ENCODE assay signal across 36 cellular contexts in genomic region chr5:151829370-151829769, GRCh38.
"Had no signal": no experiment of that assay in that cellular context is flagged by ENCODE, and none has a peak within 500 bp of the region (broad histone marks: within the 10 kb centered on the region; RNA-seq: fewer than 3 reads in every experiment).

No MANE protein-coding gene starts in this region.

- H3K27ac Mint-ChIP-seq: activated naive CD4-positive, alpha-beta T cell treated with anti-CD3 and anti-CD28 coated beads for 36 hours; activated naive CD4-positive, alpha-beta T cell treated with anti-CD3 and anti-CD28 coated beads, Interleukin-2, amount 10 ng/mL, durations not matched to agents 7 days and 5 days; activated naive CD4-positive, alpha-beta T cell treated with anti-CD3 and anti-CD28 coated beads, Interleukin-2, amount 50 U/mL, for 24 hours; activated naive CD8-positive, alpha-beta T cell; activated naive CD8-positive, alpha-beta T cell treated with anti-CD3 and anti-CD28 coated beads for 36 hours; activated naive CD8-positive, alpha-beta T cell treated with anti-CD3 and anti-CD28 coated beads, Interleukin-2, amount 10 ng/mL, durations not matched to agents 7 days and 5 days; activated naive CD8-positive, alpha-beta T cell treated with anti-CD3 and anti-CD28 coated beads, Interleukin-2, amount 50 U/mL, for 24 hours; activated T-cell treated with anti-CD3 and anti-CD28 coated beads, Interleukin-2, amount 50 U/mL, for 24 hours; activated T-cell treated with anti-CD3 and anti-CD28 coated beads, Interleukin-2, amount 50 U/mL, for 72 hours; activated T-helper 1 cell treated with anti-CD3 and anti-CD28 coated beads, Interleukin-12 subunit alpha, Interleukin-12 subunit beta, Interleukin-2, Interleukin-4 antibody, amounts not matched to agents 30 ng/mL and 10 ng/mL and 1 ng/mL, durations not matched to agents 14 hours and 24 hours and 36 hours; activated T-helper 17 cell treated with anti-CD3 and anti-CD28 coated beads, Interleukin-2, amount 50 U/mL, for 72 hours; activated T-helper 2 cell treated with anti-CD3 and anti-CD28 coated beads, Interferon-gamma antibody, Interleukin-2, Interleukin-4, amounts not matched to agents 10 μg/mL and 5 μg/mL and 100 μg/mL, durations not matched to agents 14 hours and 24 hours and 36 hours had no signal

- H3K27ac ChIP-seq: adrenal gland, ascending aorta, body of pancreas, brain microvascular endothelial cell, breast epithelium, cardiac muscle cell had no signal

- H3K4me3 Mint-ChIP-seq: activated naive CD4-positive, alpha-beta T cell treated with anti-CD3 and anti-CD28 coated beads for 36 hours; activated naive CD4-positive, alpha-beta T cell treated with anti-CD3 and anti-CD28 coated beads, Interleukin-2, amount 10 ng/mL, durations not matched to agents 7 days and 5 days; activated naive CD4-positive, alpha-beta T cell treated with anti-CD3 and anti-CD28 coated beads, Interleukin-2, amount 50 U/mL, for 24 hours; activated naive CD8-positive, alpha-beta T cell; activated naive CD8-positive, alpha-beta T cell treated with anti-CD3 and anti-CD28 coated beads for 36 hours; activated naive CD8-positive, alpha-beta T cell treated with anti-CD3 and anti-CD28 coated beads, Interleukin-2, amount 10 ng/mL, durations not matched to agents 7 days and 5 days; activated naive CD8-positive, alpha-beta T cell treated with anti-CD3 and anti-CD28 coated beads, Interleukin-2, amount 50 U/mL, for 24 hours; activated T-cell treated with anti-CD3 and anti-CD28 coated beads, Interleukin-2, amount 50 U/mL, for 24 hours; activated T-cell treated with anti-CD3 and anti-CD28 coated beads, Interleukin-2, amount 50 U/mL, for 4 hours; activated T-cell treated with anti-CD3 and anti-CD28 coated beads, Interleukin-2, amount 50 U/mL, for 72 hours; activated T-helper 1 cell treated with anti-CD3 and anti-CD28 coated beads, Interleukin-12 subunit alpha, Interleukin-12 subunit beta, Interleukin-2, Interleukin-4 antibody, amounts not matched to agents 30 ng/mL and 10 ng/mL and 1 ng/mL, durations not matched to agents 14 hours and 24 hours and 36 hours; brain; central memory CD8-positive, alpha-beta T cell had no signal

- H3K4me1 Mint-ChIP-seq: activated naive CD8-positive, alpha-beta T cell treated with anti-CD3 and anti-CD28 coated beads, Interleukin-2, amount 10 ng/mL, durations not matched to agents 7 days and 5 days had no signal

- H3K4me1 ChIP-seq: adrenal gland, ascending aorta, body of pancreas, breast epithelium had no signal

- H3K27me3 Mint-ChIP-seq: activated naive CD4-positive, alpha-beta T cell treated with anti-CD3 and anti-CD28 coated beads, Interleukin-2, amount 10 ng/mL, durations not matched to agents 7 days and 5 days; activated naive CD4-positive, alpha-beta T cell treated with anti-CD3 and anti-CD28 coated beads, Interleukin-2, amount 50 U/mL, for 24 hours; activated naive CD8-positive, alpha-beta T cell; activated naive CD8-positive, alpha-beta T cell treated with anti-CD3 and anti-CD28 coated beads for 36 hours; activated naive CD8-positive, alpha-beta T cell treated with anti-CD3 and anti-CD28 coated beads, Interleukin-2, amount 10 ng/mL, durations not matched to agents 7 days and 5 days; activated naive CD8-positive, alpha-beta T cell treated with anti-CD3 and anti-CD28 coated beads, Interleukin-2, amount 50 U/mL, for 24 hours; activated T-cell treated with anti-CD3 and anti-CD28 coated beads, Interleukin-2, amount 50 U/mL, for 24 hours; activated T-helper 17 cell treated with anti-CD3 and anti-CD28 coated beads, Interleukin-2, amount 50 U/mL, for 72 hours; brain; central memory CD8-positive, alpha-beta T cell had no signal

- DNase-seq: activated effector memory CD4-positive, alpha-beta T cell treated with anti-CD3 and anti-CD28 coated beads, Interleukin-2, amount 50 U/mL, for 16 hours; activated effector memory CD4-positive, alpha-beta T cell treated with Interleukin-2 at 50 U/mL for 16 hours; activated gamma-delta T cell; activated gamma-delta T cell treated with Interleukin-2 at 50 U/mL for 16 hours; activated naive CD4-positive, alpha-beta T cell; activated naive CD4-positive, alpha-beta T cell treated with anti-CD3 and anti-CD28 coated beads for 36 hours; activated naive CD4-positive, alpha-beta T cell treated with anti-CD3 and anti-CD28 coated beads, Interleukin-2, amount 10 ng/mL, durations not matched to agents 7 days and 5 days; activated naive CD4-positive, alpha-beta T cell treated with anti-CD3 and anti-CD28 coated beads, Interleukin-2, amount 50 U/mL, for 16 hours; activated naive CD4-positive, alpha-beta T cell treated with Interleukin-2 at 50 U/mL for 16 hours; activated naive CD8-positive, alpha-beta T cell treated with anti-CD3 and anti-CD28 coated beads for 36 hours; activated naive CD8-positive, alpha-beta T cell treated with anti-CD3 and anti-CD28 coated beads, Interleukin-2, amount 10 ng/mL, durations not matched to agents 7 days and 5 days; activated naive CD8-positive, alpha-beta T cell treated with anti-CD3 and anti-CD28 coated beads, Interleukin-2, amount 50 U/mL, for 24 hours; activated T-cell treated with anti-CD3 and anti-CD28 coated beads, Interleukin-2, amount 50 U/mL, for 24 hours; activated T-cell treated with anti-CD3 and anti-CD28 coated beads, Interleukin-2, amount 50 U/mL, for 4 hours; activated T-cell treated with anti-CD3 and anti-CD28 coated beads, Interleukin-2, amount 50 U/mL, for 48 hours; activated T-cell treated with anti-CD3 and anti-CD28 coated beads, Interleukin-2, amount 50 U/mL, for 72 hours; adrenal gland; amniotic stem cell; amygdala; anterior cingulate cortex; aorta; body of pancreas; brain microvascular endothelial cell; caudate nucleus; central memory CD4-positive, alpha-beta T cell; cerebellar nuclear complex had no signal

- H3K4me3 ChIP-seq: adrenal gland, ascending aorta, body of pancreas, breast epithelium, cardiac muscle cell had no signal

- H3K36me3 ChIP-seq: adrenal gland, ascending aorta, brain microvascular endothelial cell, breast epithelium, cardiac muscle cell had no signal

- H3K27me3 ChIP-seq: adrenal gland, ascending aorta, body of pancreas, brain microvascular endothelial cell, breast epithelium, cardiac muscle cell had no signal
